ENCODE assay signal across 11 cellular contexts in the genomic region with DNA sequence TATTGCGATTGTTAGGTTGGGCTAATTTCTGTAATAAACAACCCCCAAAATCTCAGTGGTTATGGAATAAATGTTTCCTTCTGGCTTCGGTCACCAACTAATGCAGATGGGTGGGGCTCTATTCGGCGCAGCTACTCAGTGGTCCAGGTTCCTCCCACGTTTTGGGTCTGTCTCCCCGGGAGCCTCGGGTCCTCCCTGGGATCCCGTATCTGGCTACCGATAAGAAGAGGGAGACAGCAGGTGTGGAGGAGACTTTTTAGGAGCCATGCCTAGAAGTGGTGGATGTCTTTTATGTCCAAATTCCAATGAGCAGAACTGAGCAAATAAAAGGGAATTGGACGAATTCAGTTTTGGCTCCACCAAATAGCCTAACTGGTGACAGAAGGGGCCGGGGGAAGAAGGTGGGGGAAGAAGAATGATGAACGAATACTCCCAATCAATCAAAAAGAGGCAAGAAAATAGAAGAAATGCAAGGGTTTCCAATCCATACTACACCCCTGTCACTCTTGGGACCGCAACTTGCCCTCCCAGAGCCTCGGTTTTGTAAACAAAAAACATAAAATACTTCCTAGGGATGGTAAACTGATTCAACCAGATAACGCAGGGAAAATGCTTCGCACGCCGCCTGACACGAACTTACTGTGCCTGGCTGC. TPM values are rescaled to one million over a fixed set of nuclear protein-coding genes. Genes with fewer than 3 reads are reported as not detected.
A peak's percentile ranks its signal among the peaks of the same experiment; 100 is the strongest.
DNase-seq lines count a peak whose midpoint lies in the region; ATAC-seq and TF ChIP-seq lines count a peak whose summit lies in the region.
"Had no signal": no experiment of that assay in that cellular context is flagged by ENCODE, and none has a peak within 500 bp of the region (broad histone marks: within the 10 kb centered on the region; RNA-seq: fewer than 3 reads in every experiment).

No MANE protein-coding gene starts in this region.

- TF ChIP-seq CTCF in left ventricle myocardium inferior (IDR thresholded peaks at IDR 0.05; ENCODE audit: borderline replicate concordance): no peak
- no peak for TF ChIP-seq CTCF in chondrocyte (IDR thresholded peaks at IDR 0.05)

- DNase-seq in left ventricle myocardium inferior: no peak
- no peak for DNase-seq in right cardiac atrium
- no peak for DNase-seq in chondrocyte (ENCODE audit: low spot score)
- peak; percentile 2 for DNase-seq in inferior parietal cortex (ENCODE audit: extremely low spot score)
- DNase-seq in stimulated activated CD4-positive, alpha-beta T cell treated with anti-CD3 and anti-CD28 coated beads, Interleukin-2, amount 100 ng/mL, for 24 hours: no peak
- no peak for DNase-seq in SIG-M5 treated with dmso at 0.1 percent for 504 hours (lab: John Stamatoyannopoulos, UW; ENCODE audit: unreplicated experiment)
- DNase-seq: stimulated activated naive CD4-positive, alpha-beta T cell treated with Interleukin-2 at 50 U/mL for 16 hours had no signal

- no peaks in the 10 kb centered on the region for H3K36me3 ChIP-seq in left ventricle myocardium inferior
- H3K36me3 ChIP-seq: breast epithelium had no signal

- H3K27ac ChIP-seq in left ventricle myocardium inferior (replicated peaks) (no peak overlapping the region), right cardiac atrium (ENCODE audit: low read length) (no peak overlapping the region)
- H3K27ac ChIP-seq: breast epithelium had no signal

- peaks cover 23% of the 10 kb centered on the region for H3K9me3 ChIP-seq in left ventricle myocardium inferior (replicated peaks)
- H3K9me3 ChIP-seq in right cardiac atrium (ENCODE audit: control insufficient read depth, low read length): no peaks in the 10 kb centered on the region

- H3K27me3 Mint-ChIP-seq in chondrocyte (ENCODE audit: low read depth): peaks cover 57% of the 10 kb centered on the region

- peak overlapping the region; percentile 54 for H3K4me3 Mint-ChIP-seq in chondrocyte (ENCODE audit: unreplicated experiment)

- intact Hi-C loops in left ventricle myocardium inferior (cut with micrococcal nuclease): no loop called here
- intact Hi-C loops in right cardiac atrium (cut with DNase I): no loop called here

- peaks cover 1% of the 10 kb centered on the region for H3K36me3 Mint-ChIP-seq in chondrocyte (ENCODE audit: low read depth)

- H3K4me3 ChIP-seq in left ventricle myocardium inferior (peak overlapping the region; percentile 34), right cardiac atrium (ENCODE audit: low read length) (no peak overlapping the region)
- H3K4me3 ChIP-seq: breast epithelium had no signal

- 12% methylated on average over 19 of the region's 19 CpGs for WGBS in right cardiac atrium

- peaks cover 4% of the 10 kb centered on the region for H3K4me1 Mint-ChIP-seq in chondrocyte (ENCODE audit: low read depth)

- H3K9me3 Mint-ChIP-seq in chondrocyte (ENCODE audit: low read depth): peaks cover 21% of the 10 kb centered on the region

- H3K4me1 ChIP-seq in left ventricle myocardium inferior (peaks cover 8% of the 10 kb centered on the region), right cardiac atrium (ENCODE audit: control insufficient read depth, insufficient read depth, low read length) (no peaks in the 10 kb centered on the region)
- H3K4me1 ChIP-seq: breast epithelium had no signal

- no peak overlapping the region for H3K27ac Mint-ChIP-seq in chondrocyte (ENCODE audit: unreplicated experiment)

- ATAC-seq in right cardiac atrium (no peak), GM18909 (IDR thresholded peaks at IDR 0.05; ENCODE audit: poor library complexity, unreplicated experiment) (no peak)
- ATAC-seq in activated CD4-positive, CD25-positive, alpha-beta regulatory T cell treated with anti-CD3 and anti-CD28 coated beads, Interleukin-2, amount 50 U/mL, for 24 hours: no peak

- H3K27me3 ChIP-seq in left ventricle myocardium inferior (ENCODE audit: low read depth) (peaks cover 58% of the 10 kb centered on the region), right cardiac atrium (ENCODE audit: control insufficient read depth, insufficient read depth) (no peaks in the 10 kb centered on the region)

RNA-seq across cellular contexts. Expression of a gene that starts 0.5 kb away (rescaled TPM):
- total RNA-seq in left ventricle myocardium inferior: not detected
- not detected for total RNA-seq in right cardiac atrium
- polyA plus RNA-seq in right cardiac atrium: not detected
- not detected in 3 replicates for total RNA-seq in chondrocyte
- total RNA-seq: breast epithelium, left lobe of liver had no signal
